In genomic region chr21:42474043-42474831, GRCh38 we compare ENCODE assay signal across 8 cellular contexts. TPM values are rescaled to one million over a fixed set of nuclear protein-coding genes. Genes with fewer than 3 reads are reported as not detected.
DNase-seq lines count a peak whose midpoint lies in the region; ATAC-seq and TF ChIP-seq lines count a peak whose summit lies in the region.

No MANE protein-coding gene starts in this region.

- DNase-seq in Calu3 (peak; percentile 76), NCI-H226 (peak; percentile 50), head of caudate nucleus (peak in 41 of 42 donors; percentile 18 to 86 (median 63)), posterior cingulate gyrus (no peak), SKM-1 (lab: John Stamatoyannopoulos, UW; ENCODE audit: unreplicated experiment) (no peak)

- BruUV-seq in Calu3 (replicated peaks; lab: Mats Ljungman, UMichigan) = no TSS peak

- no peaks in the 10 kb centered on the region for H3K9me3 Mint-ChIP-seq in Calu3 (ENCODE audit: low read depth, unreplicated experiment)

- CTCF ChIA-PET in Calu3 (lab: Charles Lee) = interaction anchor here (0.6 to 1.0 kb wide), 4 partner anchors 12 to 299 kb away, joined by 3 to 5 read pairs (median 4); partner anchors contain the start of gene RSPH1

- peaks cover 6% of the 10 kb centered on the region for H3K36me3 Mint-ChIP-seq in Calu3 (ENCODE audit: insufficient read depth, unreplicated experiment)

- peak overlapping the region; percentile 90 for H3K27ac Mint-ChIP-seq in Calu3 (ENCODE audit: unreplicated experiment)

- intact Hi-C loops in Calu3 (cut with micrococcal nuclease; ENCODE audit: unreplicated experiment) (no loop called here), head of caudate nucleus (cut with DNase I) (no loop called here), posterior cingulate gyrus (cut with DNase I) (no loop called here)

- ATAC-seq in GM19468 (IDR thresholded peaks at IDR 0.05; ENCODE audit: extremely low read depth, unreplicated experiment) = peak; percentile 28
- no peak for ATAC-seq in GM19467 (IDR thresholded peaks at IDR 0.05; ENCODE audit: unreplicated experiment)
- no peak for ATAC-seq in HG02840 (IDR thresholded peaks at IDR 0.05; ENCODE audit: low FRiP score, unreplicated experiment)

- peaks cover 26% of the 10 kb centered on the region for H3K4me1 Mint-ChIP-seq in Calu3 (ENCODE audit: low read depth, unreplicated experiment)

- H3K4me3 Mint-ChIP-seq in Calu3 (ENCODE audit: low read depth, unreplicated experiment) = peak overlapping the region; percentile 41

- no peak for TF ChIP-seq CTCF in Calu3 (IDR thresholded peaks at IDR 0.05; ENCODE audit: unreplicated experiment)

- no peaks in the 10 kb centered on the region for H3K27me3 Mint-ChIP-seq in Calu3 (ENCODE audit: unreplicated experiment)

RNA-seq across cellular contexts. Expression of gene RSPH1, which starts 21.8 kb away (rescaled TPM):
- 2.2 and 3.3 TPM in 2 replicates for total RNA-seq in Calu3 (2022)

RNA-seq across cellular contexts. Expression of gene SLC37A1, which starts 39.4 kb away (rescaled TPM):
- total RNA-seq in Calu3 (2022) = 24.9 and 30.9 TPM in 2 replicates

Comparison
In these comparisons a context has a peak if more than half of its experiments do, and no peak if none do; other contexts are left out.
1. DNase-seq: peak in Calu3 (single experiment), NCI-H226 (single experiment) and head of caudate nucleus (41 of 42); none in posterior cingulate gyrus (0 of 10) and SKM-1 (single experiment).